18 cellular contexts compared by ENCODE assay signal in the genomic region with DNA sequence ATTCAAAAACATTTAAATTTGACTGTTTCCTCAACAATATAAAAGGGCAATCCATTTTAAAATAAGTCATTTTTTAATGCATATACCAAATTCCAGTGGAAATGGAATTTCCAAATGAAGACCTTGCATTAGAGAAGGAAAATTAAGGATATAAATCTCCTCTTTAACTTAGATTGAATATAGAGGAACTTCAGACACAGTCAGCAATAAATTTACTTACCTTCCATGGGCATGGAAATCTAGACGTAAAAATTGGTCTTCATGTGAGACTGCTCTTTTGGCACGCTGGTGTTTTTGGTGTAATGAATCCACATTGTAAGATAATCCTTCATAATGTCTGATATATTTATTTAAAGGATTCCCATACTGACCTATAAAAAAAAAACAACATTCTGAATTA.
"Had no signal": no experiment of that assay in that cellular context is flagged by ENCODE, and none has a peak within 500 bp of the region (broad histone marks: within the 10 kb centered on the region; RNA-seq: fewer than 3 reads in every experiment).

No MANE protein-coding gene starts in this region.

- DNase-seq: Karpas-422, KG1, MG63, NCI-H1092, NCI-H1105 treated with DMSO at 0.1 percent for 48 hours, NCI-H1417 treated with DMSO at 0.1 percent for 48 hours, NCI-H146, NCI-H1694 treated with DMSO at 0.1 percent for 48 hours, NCI-H1930, NCI-H2081, NCI-H2107, NCI-H2227 treated with DMSO at 0.1 percent for 48 hours, NCI-H774, Right ventricle myocardium superior, RPMI8226, SIG-M5 had no signal

- H3K4me1 ChIP-seq: SJSA1 had no signal

- H3K27me3 ChIP-seq: MG63, SJSA1 had no signal

- H3K27ac ChIP-seq: SJSA1, SK-N-MC had no signal

- H3K4me3 ChIP-seq: MG63, SJSA1, SK-N-MC had no signal

- H3K9me3 ChIP-seq: MG63, SJSA1 had no signal
